ENCODE assay signal across 8 cellular contexts in the genomic region with DNA sequence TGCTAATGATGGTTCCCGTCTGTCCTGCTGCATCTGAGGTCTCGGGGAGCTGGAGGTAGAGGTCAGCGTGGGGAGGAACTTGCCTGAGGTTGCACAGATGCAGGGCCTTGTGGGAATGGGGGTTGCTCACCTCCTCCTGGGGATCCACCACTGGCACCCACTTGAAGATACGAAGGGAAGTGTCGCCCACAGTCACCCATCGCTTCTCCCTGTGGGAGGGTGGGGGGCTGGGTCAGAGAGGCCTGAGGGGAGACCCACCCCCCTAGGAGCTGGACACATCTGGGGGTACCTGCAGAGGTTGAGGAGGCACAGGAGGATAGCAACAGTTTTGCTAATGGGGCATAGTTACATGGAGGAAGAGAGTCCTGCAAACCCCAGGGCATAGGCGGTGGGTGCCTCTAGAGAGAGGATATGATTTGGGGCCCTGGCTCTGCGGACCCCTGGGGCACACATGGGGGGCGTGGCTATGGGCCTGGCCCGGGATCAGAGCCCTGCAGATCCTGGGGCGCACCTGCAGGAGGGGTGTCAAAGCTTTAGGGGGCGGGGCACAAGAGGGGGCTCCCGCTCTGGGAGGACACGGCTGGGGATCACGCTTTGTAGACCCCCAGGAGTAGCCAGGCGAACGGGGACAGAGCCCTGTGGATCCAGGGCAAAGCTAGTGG. TPM values are rescaled to one million over a fixed set of nuclear protein-coding genes. Genes with fewer than 3 reads are reported as not detected.
DNase-seq lines count a peak whose midpoint lies in the region; ATAC-seq and TF ChIP-seq lines count a peak whose summit lies in the region.

No MANE protein-coding gene starts in this region.

- H3K27ac ChIP-seq in RWPE1 (peak overlapping the region; percentile 99), endodermal cell (ENCODE audit: low read depth, low read length) (no peak overlapping the region), neuronal stem cell (replicated peaks; ENCODE audit: low read length) (peak overlapping the region; percentile 31)

- H3K4me1 Mint-ChIP-seq in CD14-positive monocyte (peaks cover 46% of the 10 kb centered on the region), endodermal cell (peaks cover 20% of the 10 kb centered on the region)

- CTCF ChIA-PET in RWPE1 (lab: Yijun Ruan, JAX), result interaction anchor here (0.5 to 1.6 kb wide), 3 partner anchors 40 to 49 kb away, joined by 3 to 6 read pairs (median 3); no protein-coding TSS in a partner anchor

- no peaks in the 10 kb centered on the region for H3K27me3 ChIP-seq in endodermal cell (ENCODE audit: control insufficient read depth, insufficient read depth, low read length, poor library complexity, severe bottlenecking)
- no peaks in the 10 kb centered on the region for H3K27me3 ChIP-seq in neuronal stem cell (ENCODE audit: control insufficient read depth in 3 of 3, insufficient read depth in 3 of 3, low read depth in 1 of 3, low read length in 3 of 3)

- peak overlapping the region; percentile 93 for H2AFZ ChIP-seq in neuronal stem cell (ENCODE audit: low read length)

- peaks cover 19 to 36% of the 10 kb centered on the region in 2 donors for H3K36me3 Mint-ChIP-seq in CD14-positive monocyte
- H3K36me3 Mint-ChIP-seq in endodermal cell (ENCODE audit: low read depth), result peaks cover 25% of the 10 kb centered on the region

- peak overlapping the region; percentile 77 for H3K14ac ChIP-seq in neuronal stem cell (ENCODE audit: low read length)

- peak overlapping the region; percentile 82 for H3K23ac ChIP-seq in neuronal stem cell (ENCODE audit: low read depth, low read length, poor library complexity)

- peak; percentile 10 for ATAC-seq in GM21526 (IDR thresholded peaks at IDR 0.05; ENCODE audit: low FRiP score, unreplicated experiment)

- peak overlapping the region; percentile 84 for H3K4me2 ChIP-seq in neuronal stem cell (ENCODE audit: insufficient read depth, low read length, poor library complexity, severe bottlenecking)

- no peaks in the 10 kb centered on the region for H3K9me3 ChIP-seq in endodermal cell (ENCODE audit: control insufficient read depth, low read length)
- no peaks in the 10 kb centered on the region for H3K9me3 ChIP-seq in neuronal stem cell (replicated peaks in 1 of 2; ENCODE audit: control insufficient read depth in 2 of 2, insufficient read depth in 1 of 2, low read depth in 1 of 2, low read length in 2 of 2)

- WGBS in endodermal cell (ENCODE audit: insufficient coverage in 1 of 2, insufficient read length in 1 of 2), 2 experiments, result 32 to 33% methylated on average over 8 to 17 of the region's 17 CpGs
- WGBS in neuronal stem cell (ENCODE audit: extremely low coverage in 2 of 2, insufficient read length in 2 of 2, insufficient replicate concordance in 1 of 2), 2 donors, result no CpG with 5 or more reads among the region's 17 CpGs

- peak overlapping the region; percentile 85 for H2BK120ac ChIP-seq in neuronal stem cell (ENCODE audit: low read depth, low read length)

- H3K36me3 ChIP-seq in endodermal cell (ENCODE audit: control insufficient read depth, insufficient read depth, low read length), result peaks cover 36% of the 10 kb centered on the region
- H3K36me3 ChIP-seq in neuronal stem cell (replicated peaks in 1 of 2; ENCODE audit: control insufficient read depth in 2 of 2, insufficient read depth in 2 of 2, low read length in 2 of 2), result peaks cover 9 to 38% of the 10 kb centered on the region in 2 donors

- H3K27me3 Mint-ChIP-seq in CD14-positive monocyte (ENCODE audit: low read depth in 3 of 3) (peaks cover 0 to 1% (median 0%) of the 10 kb centered on the region in 3 donors), endodermal cell (ENCODE audit: insufficient read depth) (no peaks in the 10 kb centered on the region)

- intact Hi-C loops in CD14-positive monocyte (cut with micrococcal nuclease), result no loop called here

- DNase-seq in CD14-positive monocyte (ENCODE audit: low spot score), result no peak
- no peak for DNase-seq in RWPE1 (ENCODE audit: low spot score)
- DNase-seq in endodermal cell, result peak; percentile 60
- DNase-seq in neuronal stem cell (ENCODE audit: low spot score), result no peak
- no peak for DNase-seq in MV-4-11 (lab: John Stamatoyannopoulos, UW)
- no peak for DNase-seq in NCI-H510A (lab: John Stamatoyannopoulos, UW)
- no peak for DNase-seq in OCI-M1 (lab: John Stamatoyannopoulos, UW)

- H3K27ac Mint-ChIP-seq in CD14-positive monocyte, result peak overlapping the region; percentile 8 to 88 (median 70)
- H3K27ac Mint-ChIP-seq in endodermal cell, result peak overlapping the region; percentile 30

- H3K9me3 Mint-ChIP-seq in CD14-positive monocyte (no peaks in the 10 kb centered on the region), endodermal cell (no peaks in the 10 kb centered on the region)

- peak overlapping the region; percentile 97 for H3K18ac ChIP-seq in neuronal stem cell (ENCODE audit: low read length)

- H2BK15ac ChIP-seq in neuronal stem cell (ENCODE audit: low read length), result peak overlapping the region; percentile 52

- H3K4me3 Mint-ChIP-seq in CD14-positive monocyte (peak overlapping the region; percentile 82 to 90), endodermal cell (peak overlapping the region; percentile 74)

- no peak overlapping the region for H4K8ac ChIP-seq in neuronal stem cell (ENCODE audit: low read depth, low read length)

- H3K9ac ChIP-seq in endodermal cell (ENCODE audit: extremely low read depth, low read length, poor library complexity, severe bottlenecking) (peak overlapping the region; percentile 75), neuronal stem cell (ENCODE audit: low read depth, low read length, poor library complexity) (peak overlapping the region; percentile 98)

- peak overlapping the region; percentile 39 for H3K4ac ChIP-seq in neuronal stem cell (ENCODE audit: low read length)

- H3K4me3 ChIP-seq in endodermal cell (ENCODE audit: low read length), result peak overlapping the region; percentile 88
- H3K4me3 ChIP-seq in neuronal stem cell (ENCODE audit: low read length in 2 of 2), result peak overlapping the region; percentile 87 to 93

- TF ChIP-seq CTCF in CD14-positive monocyte (IDR thresholded peaks at IDR 0.05) (no peak), RWPE1 (conservative IDR thresholded peaks at IDR 0.05; ENCODE audit: low read depth) (no peak), endodermal cell (conservative IDR thresholded peaks at IDR 0.05) (no peak)

- H2BK5ac ChIP-seq in neuronal stem cell (ENCODE audit: low read length), result no peak overlapping the region

- H2BK12ac ChIP-seq in neuronal stem cell (ENCODE audit: low read length), result no peak overlapping the region

- peaks cover 6% of the 10 kb centered on the region for H3K79me1 ChIP-seq in neuronal stem cell (ENCODE audit: low read depth, low read length)

- H2AK5ac ChIP-seq in neuronal stem cell (ENCODE audit: low read depth, low read length), result peak overlapping the region; percentile 85

- peaks cover 15% of the 10 kb centered on the region for H3K4me1 ChIP-seq in endodermal cell (ENCODE audit: control insufficient read depth, insufficient read depth, low read length)
- H3K4me1 ChIP-seq in neuronal stem cell (ENCODE audit: control insufficient read depth in 2 of 2, insufficient read depth in 1 of 2, low read depth in 1 of 2, low read length in 2 of 2), result peaks cover 16 to 20% of the 10 kb centered on the region in 2 donors

- POLR2A ChIA-PET in RWPE1 (lab: Yijun Ruan, JAX; ENCODE audit: low non-redundant PET), result interaction anchor here (0.6 kb wide), 1 partner anchor 9 kb away, joined by 4 read pairs; no protein-coding TSS in a partner anchor

- no peak overlapping the region for H4K91ac ChIP-seq in neuronal stem cell (ENCODE audit: low read depth, low read length, poor library complexity)

RNA-seq across cellular contexts. Expression of a gene that starts 0.7 kb away (rescaled TPM):
- 10 to 100 TPM; 17.4 to 19.1 TPM for polyA plus RNA-seq in CD14-positive monocyte
- total RNA-seq in endodermal cell, result 10 to 100 TPM; 64.7 to 67.6 TPM
- polyA plus RNA-seq in endodermal cell (2013, experiment 1 of 2), result 39.4 TPM
- 41.9 TPM for polyA plus RNA-seq in endodermal cell (2013, experiment 2 of 2)
- 27.1 TPM for polyA plus RNA-seq in neuronal stem cell (2013, experiment 1 of 2)
- 26.1 TPM for polyA plus RNA-seq in neuronal stem cell (2013, experiment 2 of 2)

RNA-seq across cellular contexts. Expression of a gene that starts 3.2 kb away (rescaled TPM):
- polyA plus RNA-seq in CD14-positive monocyte, result not detected
- 1 to 10 TPM; 3.1 to 3.3 TPM for total RNA-seq in endodermal cell
- polyA plus RNA-seq in endodermal cell (2013, experiment 1 of 2), result 3.8 TPM
- polyA plus RNA-seq in endodermal cell (2013, experiment 2 of 2), result 2.8 TPM
- 3.7 TPM for polyA plus RNA-seq in neuronal stem cell (2013, experiment 1 of 2)
- polyA plus RNA-seq in neuronal stem cell (2013, experiment 2 of 2), result 4.2 TPM

RNA-seq across cellular contexts. Expression of a gene that starts 30.2 kb away (rescaled TPM):
- under 1 TPM in 1 of 2 donors, not detected in 1; 0.14 TPM for polyA plus RNA-seq in CD14-positive monocyte
- total RNA-seq in endodermal cell, result 10 to 100 TPM; 74.0 to 84.3 TPM
- polyA plus RNA-seq in endodermal cell (2013, experiment 1 of 2), result 49.4 TPM
- polyA plus RNA-seq in endodermal cell (2013, experiment 2 of 2), result 46.5 TPM
- polyA plus RNA-seq in neuronal stem cell (2013, experiment 1 of 2), result 60.7 TPM
- polyA plus RNA-seq in neuronal stem cell (2013, experiment 2 of 2), result 57.8 TPM

RNA-seq across cellular contexts. Expression of a gene that starts 55.7 kb away (rescaled TPM):
- polyA plus RNA-seq in CD14-positive monocyte, result 10 to 100 TPM; 76.8 to 80.3 TPM
- total RNA-seq in endodermal cell, result 10 to 100 TPM; 16.9 to 17.7 TPM
- polyA plus RNA-seq in endodermal cell (2013, experiment 1 of 2), result 9.2 TPM
- 10.4 TPM for polyA plus RNA-seq in endodermal cell (2013, experiment 2 of 2)
- polyA plus RNA-seq in neuronal stem cell (2013, experiment 1 of 2), result 16.7 TPM
- polyA plus RNA-seq in neuronal stem cell (2013, experiment 2 of 2), result 16.5 TPM
